ENCODE assay signal across 18 cellular contexts in genomic region chr20:38355161-38356012, GRCh38. TPM values are rescaled to one million over a fixed set of nuclear protein-coding genes. Genes with fewer than 3 reads are reported as not detected.
DNase-seq lines count a peak whose midpoint lies in the region; ATAC-seq and TF ChIP-seq lines count a peak whose summit lies in the region.
"Had no signal": no experiment of that assay in that cellular context is flagged by ENCODE, and none has a peak within 500 bp of the region (broad histone marks: within the 10 kb centered on the region; RNA-seq: fewer than 3 reads in every experiment).

No MANE protein-coding gene starts in this region.

- no peaks in the 10 kb centered on the region for H3K36me3 ChIP-seq in HUES6 (ENCODE audit: control insufficient read depth, insufficient read depth, low read length)
- H3K36me3 ChIP-seq in right lobe of liver = peaks cover 0 to 52% (median 26%) of the 10 kb centered on the region in 4 donors
- H3K36me3 ChIP-seq: cardiac muscle cell, HAP-1, Peyer's patch had no signal

- no peak overlapping the region for H3K27ac ChIP-seq in HUES6 (ENCODE audit: low read depth, low read length)
- H3K27ac ChIP-seq in right lobe of liver = peak overlapping the region in 2 of 3 donors; percentile 68 to 81
- H3K27ac ChIP-seq: cardiac muscle cell, Peyer's patch had no signal

- 18% methylated on average over 6 of the region's 18 CpGs for WGBS in right lobe of liver (ENCODE audit: insufficient coverage, low coverage, low lambda C conversion rate, missing lambda C conversion rate)

- H3K4me1 ChIP-seq in HUES6 (ENCODE audit: control insufficient read depth, insufficient read depth, low read length) (peaks cover 27% of the 10 kb centered on the region), right lobe of liver (peaks cover 0 to 68% (median 23%) of the 10 kb centered on the region in 4 donors)
- H3K4me1 ChIP-seq: HAP-1 had no signal

- TF ChIP-seq CTCF in right lobe of liver (IDR thresholded peaks at IDR 0.05) = no peak

- intact Hi-C loops in right lobe of liver (cut with DNase I) = no loop called here

- DNase-seq in ELF-1 (ENCODE audit: low read depth, low spot score) = peak; percentile 57
- DNase-seq in amygdala (lab: John Stamatoyannopoulos, UW) = peak in 32 of 56 donors; percentile 10 to 72 (median 36)
- DNase-seq in right lobe of liver = peak; percentile 74 to 96 (median 94)
- DNase-seq in NCI-H2029 (lab: John Stamatoyannopoulos, UW) = no peak
- no peak for DNase-seq in ecto neural progenitor cell (ENCODE audit: low spot score)
- DNase-seq: NCI-H1436 had no signal

- no peak overlapping the region for H3K4me3 ChIP-seq in HUES6 (ENCODE audit: low read depth, low read length)
- H3K4me3 ChIP-seq in right lobe of liver = no peak overlapping the region
- H3K4me3 ChIP-seq: cardiac muscle cell, HAP-1, Peyer's patch, smooth muscle cell had no signal

- H3K9me3 ChIP-seq in HUES6 (ENCODE audit: control insufficient read depth, insufficient read depth, low read depth, low read length) (no peaks in the 10 kb centered on the region), right lobe of liver (no peaks in the 10 kb centered on the region)
- H3K9me3 ChIP-seq: HAP-1, Peyer's patch had no signal

- TF ChIP-seq POLR2A in right lobe of liver (IDR thresholded peaks at IDR 0.05) = peak; percentile 31

- peak; percentile 25 to 86 (median 82) for ATAC-seq in right lobe of liver
- ATAC-seq in GM18511 (IDR thresholded peaks at IDR 0.05; ENCODE audit: unreplicated experiment) = no peak
- no peak for ATAC-seq in HG03095 (IDR thresholded peaks at IDR 0.05; ENCODE audit: unreplicated experiment)
- ATAC-seq: activated CD4-positive, CD25-positive, alpha-beta regulatory T cell treated with anti-CD3 and anti-CD28 coated beads, Interleukin-2, amount 50 U/mL, for 24 hours had no signal

- peak overlapping the region; percentile 16 for H3K9ac ChIP-seq in HUES6 (ENCODE audit: low read length)

- H3K27me3 ChIP-seq in HUES6 (ENCODE audit: control insufficient read depth, insufficient read depth, low read length) (no peaks in the 10 kb centered on the region), right lobe of liver (no peaks in the 10 kb centered on the region)
- H3K27me3 ChIP-seq: cardiac muscle cell, Peyer's patch had no signal

RNA-seq across cellular contexts. Expression of gene LBP, which starts 9.1 kb away (rescaled TPM):
- 1,000 to 10,000 TPM in 3 of 6 experiments, 100 to 1,000 TPM in 3; 380 to 2,142 (median 1,251) TPM for total RNA-seq in right lobe of liver
- total RNA-seq: cardiac muscle cell; fibroblast of villous mesenchyme; mesothelial cell of epicardium; Peyer's patch; smooth muscle cell; T-helper 1 cell treated with Interleukin-12 subunit alpha and Interleukin-12 subunit beta and Interleukin-4 antibody, amounts not matched to agents 30 ng/mL and 1 ng/mL, for 36 hours; urinary bladder had no signal

RNA-seq across cellular contexts. Expression of gene BPI, which starts 51.4 kb away (rescaled TPM):
- 1 to 10 TPM in 1 of 6 experiments, under 1 TPM in 3, not detected in 2; 0.26 to 1.3 (median 0.60) TPM for total RNA-seq in right lobe of liver
- total RNA-seq: cardiac muscle cell; fibroblast of villous mesenchyme; mesothelial cell of epicardium; Peyer's patch; smooth muscle cell; T-helper 1 cell treated with Interleukin-12 subunit alpha and Interleukin-12 subunit beta and Interleukin-4 antibody, amounts not matched to agents 30 ng/mL and 1 ng/mL, for 36 hours had no signal

Comparison
In these comparisons a context has a peak if more than half of its experiments do, and no peak if none do; other contexts are left out.
1. DNase-seq: peak in ELF-1 (single experiment), amygdala (32 of 56) and right lobe of liver (3 of 3); none in NCI-H2029 (single experiment) and ecto neural progenitor cell (single experiment).
2. ATAC-seq: peak in right lobe of liver (4 of 4); none in GM18511 (single experiment) and HG03095 (single experiment).